ENCODE assay signal across 8 cellular contexts in the genomic region with DNA sequence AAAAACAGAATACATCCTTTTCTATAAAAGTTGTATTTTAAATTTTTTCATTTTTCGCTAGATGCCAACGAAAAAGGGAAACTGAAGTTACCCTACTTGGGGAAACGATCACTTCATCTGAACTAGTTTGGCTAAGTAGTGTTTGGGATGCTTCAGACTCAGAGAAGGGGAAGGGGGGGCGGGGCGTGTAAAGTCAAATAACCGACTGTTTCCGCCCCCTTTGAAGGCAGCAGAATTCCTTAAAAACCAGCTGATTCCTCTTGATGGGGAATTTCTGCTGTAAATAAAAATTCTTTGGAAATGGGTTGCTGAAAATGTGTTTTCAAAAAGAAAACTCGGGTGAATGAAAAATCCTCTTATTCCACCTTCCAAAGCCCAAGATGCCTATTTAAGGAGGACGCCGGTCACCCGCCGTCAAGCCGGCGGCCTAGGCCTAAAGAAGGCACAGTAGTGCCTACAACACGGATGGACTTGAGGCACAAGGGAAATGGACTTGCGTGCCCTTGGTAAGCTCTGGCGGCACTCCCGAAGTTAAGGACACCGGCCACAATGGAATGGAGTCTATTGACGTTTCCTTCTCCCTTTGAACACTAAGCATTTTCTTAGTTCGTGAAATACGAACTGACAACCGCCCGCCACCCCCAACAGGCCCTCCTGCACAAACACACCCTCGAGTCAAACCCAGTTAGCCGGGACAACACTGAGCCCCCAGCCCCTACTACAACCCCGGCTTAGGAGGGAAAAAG. TPM values are rescaled to one million over a fixed set of nuclear protein-coding genes. Genes with fewer than 3 reads are reported as not detected.
DNase-seq lines count a peak whose midpoint lies in the region; ATAC-seq, FAIRE-seq and TF ChIP-seq lines count a peak whose summit lies in the region.

No MANE protein-coding gene starts in this region.

- no peak for TF ChIP-seq POLR2A in HepG2 (IDR thresholded peaks at IDR 0.05; ENCODE audit: insufficient read depth in 1 of 2, low read depth in 2 of 2, low read length in 2 of 2)

- no peak overlapping the region for H2AFZ ChIP-seq in HepG2 (ENCODE audit: low read length)

- ATAC-seq in HepG2: peak; percentile 46
- ATAC-seq in stimulated activated naive B cell treated with anti-CD40 and anti-IgM and Interleukin-4, amounts not matched to agents 10 μg/mL and 1 μg/mL and 100 μg/mL, for 72 hours (replicated peaks): no peak

- no peak for TF ChIP-seq CTCF in VCaP (conservative IDR thresholded peaks at IDR 0.05)
- no peak for TF ChIP-seq CTCF in HepG2 (CRISPR knock-in tag; IDR thresholded peaks at IDR 0.05)

- H3K36me3 ChIP-seq in HepG2 (replicated peaks in 1 of 2; ENCODE audit: control insufficient read depth in 1 of 2, insufficient read depth in 2 of 2, low read length in 2 of 2): no peaks in the 10 kb centered on the region; a peak in 1 of 5 replicates

- H3K27me3 ChIP-seq in HepG2 (ENCODE audit: control insufficient read depth in 1 of 2, insufficient read depth in 2 of 2, low read length in 2 of 2): no peaks in the 10 kb centered on the region; a peak in 1 of 5 replicates

- peaks cover 19 to 40% of the 10 kb centered on the region in 2 donors for H3K4me1 Mint-ChIP-seq in stimulated activated naive B cell treated with anti-CD40 and anti-IgM and Interleukin-4, amounts not matched to agents 10 μg/mL and 1 μg/mL and 100 μg/mL, for 72 hours

- peak overlapping the region; percentile 94 for H3K9ac ChIP-seq in HepG2 (ENCODE audit: insufficient read depth, low read depth, low read length)

- peak; percentile 34 for FAIRE-seq in HepG2 (lab: Jason Lieb, UNC)

- H3K27me3 Mint-ChIP-seq in stimulated activated naive B cell treated with anti-CD40 and anti-IgM and Interleukin-4, amounts not matched to agents 10 μg/mL and 1 μg/mL and 100 μg/mL, for 72 hours: no peaks in the 10 kb centered on the region

- BruUV-seq in HepG2 (replicated peaks; lab: Mats Ljungman, UMichigan): TSS peak; percentile 61

- peak overlapping the region; percentile 91 to 95 for H3K4me3 Mint-ChIP-seq in stimulated activated naive B cell treated with anti-CD40 and anti-IgM and Interleukin-4, amounts not matched to agents 10 μg/mL and 1 μg/mL and 100 μg/mL, for 72 hours

- H3K4me3 ChIP-seq in HepG2 (replicated peaks in 1 of 3; ENCODE audit: insufficient read depth in 1 of 3, low read depth in 2 of 3, low read length in 3 of 3): peak overlapping the region; percentile 86 to 98 (median 91)

- WGBS in HepG2 (ENCODE audit: low lambda C conversion rate): 2% methylated on average over 21 of the region's 27 CpGs

- peaks cover 62% of the 10 kb centered on the region for H3K79me2 ChIP-seq in HepG2 (ENCODE audit: insufficient read depth, low read length)

- peak overlapping the region; percentile 100 for H3K27ac ChIP-seq in VCaP
- peak overlapping the region; percentile 76 for H3K27ac ChIP-seq in HepG2 (ENCODE audit: extremely low read length, insufficient read depth, low read length)

- no peaks in the 10 kb centered on the region for H3K9me3 Mint-ChIP-seq in stimulated activated naive B cell treated with anti-CD40 and anti-IgM and Interleukin-4, amounts not matched to agents 10 μg/mL and 1 μg/mL and 100 μg/mL, for 72 hours

- peaks cover 54% of the 10 kb centered on the region for H3K4me1 ChIP-seq in HepG2 (ENCODE audit: insufficient read depth, low read length)

- in situ Hi-C loops in HepG2 (cut with HindIII; ENCODE audit: extremely low pct_ligation_motif_present, low pct_unique_long_range_greater_than_20kb): no loop called here

- peak overlapping the region; percentile 92 for H3K27ac Mint-ChIP-seq in stimulated activated naive B cell treated with anti-CD40 and anti-IgM and Interleukin-4, amounts not matched to agents 10 μg/mL and 1 μg/mL and 100 μg/mL, for 72 hours

- intact Hi-C loops in HepG2 (cut with micrococcal nuclease; ENCODE audit: unreplicated experiment): no loop called here

- H3K9me3 ChIP-seq in HepG2 (ENCODE audit: low read length): no peaks in the 10 kb centered on the region

- no peak for TF ChIP-seq EP300 in HepG2 (IDR thresholded peaks at IDR 0.05; ENCODE audit: low read depth in 2 of 2, low read length in 2 of 2)
- no peak for TF ChIP-seq EP300 in HepG2 (CRISPR knock-in tag; IDR thresholded peaks at IDR 0.05; ENCODE audit: borderline replicate concordance)

- no peaks in the 10 kb centered on the region for H3K36me3 Mint-ChIP-seq in stimulated activated naive B cell treated with anti-CD40 and anti-IgM and Interleukin-4, amounts not matched to agents 10 μg/mL and 1 μg/mL and 100 μg/mL, for 72 hours

- peak overlapping the region; percentile 78 for H3K4me2 ChIP-seq in HepG2 (ENCODE audit: low read depth, low read length)

- DNase-seq in SKM-1 treated with dmso at 0.1 percent for 144 hours (lab: John Stamatoyannopoulos, UW; ENCODE audit: unreplicated experiment) (peak; percentile 23), SKM-1 (lab: John Stamatoyannopoulos, UW; ENCODE audit: unreplicated experiment) (no peak), NCI-H146 treated with DMSO at 0.1 percent for 48 hours (lab: John Stamatoyannopoulos, UW; ENCODE audit: unreplicated experiment) (peak; percentile 56), ecto neural progenitor cell (ENCODE audit: low spot score) (peak; percentile 72), HepG2 (ENCODE audit: low spot score) (peak; percentile 70), NCI-H446 treated with DMSO at 0.1 percent for 48 hours (lab: John Stamatoyannopoulos, UW) (no peak)
- DNase-seq in stimulated activated naive B cell treated with anti-CD40 and anti-IgM and Interleukin-4, amounts not matched to agents 10 μg/mL and 1 μg/mL and 100 μg/mL, for 72 hours: peak; percentile 7

- peaks cover 49% of the 10 kb centered on the region for H4K20me1 ChIP-seq in HepG2 (ENCODE audit: insufficient read depth, low read length)

- POLR2A ChIA-PET in HepG2 (lab: Yijun Ruan, JAX): interaction anchor here (0.5 to 0.8 kb wide), 4 partner anchors 8 to 194 kb away, joined by 3 to 4 read pairs (median 3); no protein-coding TSS in a partner anchor

- TF ChIP-seq RAD21 in HepG2 (CRISPR knock-in tag; IDR thresholded peaks at IDR 0.05): no peak

- CTCF ChIA-PET in HepG2 (lab: Yijun Ruan, JAX; ENCODE audit: low intra/inter-chr PET ratio, low total read pairs): no interaction called here

TF ChIP-seq in HepG2, 621 proteins besides CTCF, POLR2A, EP300 and RAD21 (continues in another document):
- TF ChIP-seq, protein P1, sequence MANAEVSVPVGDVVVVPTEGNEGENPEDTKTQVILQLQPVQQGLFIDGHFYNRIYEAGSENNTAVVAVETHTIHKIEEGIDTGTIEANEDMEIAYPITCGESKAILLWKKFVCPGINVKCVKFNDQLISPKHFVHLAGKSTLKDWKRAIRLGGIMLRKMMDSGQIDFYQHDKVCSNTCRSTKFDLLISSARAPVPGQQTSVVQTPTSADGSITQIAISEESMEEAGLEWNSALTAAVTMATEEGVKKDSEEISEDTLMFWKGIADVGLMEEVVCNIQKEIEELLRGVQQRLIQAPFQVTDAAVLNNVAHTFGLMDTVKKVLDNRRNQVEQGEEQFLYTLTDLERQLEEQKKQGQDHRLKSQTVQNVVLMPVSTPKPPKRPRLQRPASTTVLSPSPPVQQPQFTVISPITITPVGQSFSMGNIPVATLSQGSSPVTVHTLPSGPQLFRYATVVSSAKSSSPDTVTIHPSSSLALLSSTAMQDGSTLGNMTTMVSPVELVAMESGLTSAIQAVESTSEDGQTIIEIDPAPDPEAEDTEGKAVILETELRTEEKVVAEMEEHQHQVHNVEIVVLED (CRISPR knock-in tag; IDR thresholded peaks at IDR 0.05; ENCODE audit: borderline replicate concordance): 0 out of 2 replicates have a peak, but pooled peaks have one; percentile 29
- TF ChIP-seq ZNF414 (CRISPR knock-in tag; IDR thresholded peaks at IDR 0.05) (no peak), ZFY (CRISPR knock-in tag; IDR thresholded peaks at IDR 0.05) (peak; percentile 63), ZNF430 (CRISPR knock-in tag; IDR thresholded peaks at IDR 0.05) (0 out of 2 replicates have a peak, but pooled peaks have one; percentile 25), NFRKB (IDR thresholded peaks at IDR 0.05) (no peak), SP140L (CRISPR knock-in tag; IDR thresholded peaks at IDR 0.05; ENCODE audit: borderline replicate concordance) (no peak), IRX3 (CRISPR knock-in tag; IDR thresholded peaks at IDR 0.05; ENCODE audit: borderline replicate concordance, low read depth) (no peak), IRF2 (CRISPR knock-in tag; IDR thresholded peaks at IDR 0.05) (no peak), PLRG1 (conservative IDR thresholded peaks at IDR 0.05) (no peak), CEBPG (CRISPR knock-in tag; IDR thresholded peaks at IDR 0.05) (no peak)

RNA-seq across cellular contexts. Expression of gene ATXN2, which starts 2.0 kb away (rescaled TPM):
- 15.7 and 18.1 TPM in 2 replicates for total RNA-seq in HepG2 (2016; rRNA removed; fragmentation: Illumina TruSeq; extraction: Trizol)
- 52.9 and 59.4 TPM in 2 replicates for total RNA-seq in HepG2 (2016; cell fraction: cytosol; rRNA removed; fragmentation: Illumina TruSeq; extraction: Trizol; ENCODE audit: low read depth)
- total RNA-seq in HepG2 (2016; cell fraction: insoluble cytoplasmic fraction; rRNA removed; fragmentation: Illumina TruSeq; extraction: Trizol): 14.3 and 18.9 TPM in 2 replicates
- 31.8 and 40.2 TPM in 2 replicates for total RNA-seq in HepG2 (2016; cell fraction: membrane; rRNA removed; fragmentation: Illumina TruSeq; extraction: Trizol)
- total RNA-seq in HepG2 (2016; cell fraction: nucleus; rRNA removed; fragmentation: Illumina TruSeq; extraction: Trizol): 36.9 and 41.3 TPM in 2 replicates
- 27.1 and 28.9 TPM in 2 replicates for polyA plus RNA-seq in HepG2 (2011; rRNA removed)
- 13.7 and 15.2 TPM in 2 replicates for polyA plus RNA-seq in HepG2 (2011; cell fraction: cytosol; rRNA removed)
- polyA plus RNA-seq in HepG2 (2011; cell fraction: nucleus; rRNA removed): 83.1 and 89.3 TPM in 2 replicates
- 26.4 and 34.5 TPM in 2 replicates for polyA plus RNA-seq in HepG2 (2012)
- polyA plus RNA-seq in HepG2 (2016; cell fraction: cytosol; fragmentation: Illumina TruSeq; extraction: Trizol; ENCODE audit: low read depth): 2.8 and 2.9 TPM in 2 replicates
- polyA plus RNA-seq in HepG2 (2016; cell fraction: insoluble cytoplasmic fraction; fragmentation: Illumina TruSeq; extraction: Trizol; ENCODE audit: low read depth): 22.6 and 32.0 TPM in 2 replicates
- 7.3 TPM in 2 replicates for polyA plus RNA-seq in HepG2 (2016; cell fraction: membrane; fragmentation: Illumina TruSeq; extraction: Trizol; ENCODE audit: low read depth)
- 60.3 and 69.0 TPM in 2 replicates for polyA plus RNA-seq in HepG2 (2016; cell fraction: nucleus; fragmentation: Illumina TruSeq; extraction: Trizol; ENCODE audit: insufficient read depth, low read depth)
- 63.2 and 98.9 TPM in 2 replicates for polyA minus RNA-seq in HepG2 (2011; rRNA and poly(A)+ RNA removed; ENCODE audit: low replicate concordance)
- polyA minus RNA-seq in HepG2 (2011; cell fraction: cytosol; rRNA and poly(A)+ RNA removed): 24.4 and 27.3 TPM in 2 replicates
- 101 and 113 TPM in 2 replicates for polyA minus RNA-seq in HepG2 (2011; cell fraction: nucleus; rRNA and poly(A)+ RNA removed)

Comparison
In these comparisons a context has a peak if more than half of its experiments do, and no peak if none do; other contexts are left out.
1. DNase-seq: peak in SKM-1 treated with dmso at 0.1 percent for 144 hours (single experiment), NCI-H146 treated with DMSO at 0.1 percent for 48 hours (single experiment), ecto neural progenitor cell (single experiment), HepG2 (single experiment) and stimulated activated naive B cell treated with anti-CD40 and anti-IgM and Interleukin-4, amounts not matched to agents 10 μg/mL and 1 μg/mL and 100 μg/mL, for 72 hours (single experiment); none in SKM-1 (single experiment) and NCI-H446 treated with DMSO at 0.1 percent for 48 hours (single experiment).